In genomic region chr5:138468966-138469539, GRCh38 we compare ENCODE assay signal across 8 cellular contexts. TPM values are rescaled to one million over a fixed set of nuclear protein-coding genes. Genes with fewer than 3 reads are reported as not detected.
DNase-seq lines count a peak whose midpoint lies in the region; ATAC-seq and TF ChIP-seq lines count a peak whose summit lies in the region.

No MANE protein-coding gene starts in this region.

- H3K79me2 ChIP-seq in HCT116 (ENCODE audit: insufficient read depth, low read length) (peaks cover 31% of the 10 kb centered on the region), mammary epithelial cell (ENCODE audit: insufficient read depth, low read length) (peaks cover 35% of the 10 kb centered on the region)

- RAD21 ChIA-PET in HCT116 (lab: Charles Lee; ENCODE audit: low non-redundant PET in 1 of 2, low total read pairs in 2 of 2, uncharacterized antibody in 2 of 2, unreplicated experiment in 2 of 2) = no interaction called here

- in situ Hi-C loops in mammary epithelial cell (cut with MboI; ENCODE audit: low sequenced_read_pairs in 2 of 2) = loop anchor here (5.0 to 10.0 kb wide), 2 partner anchors 33 to 76 kb away; partner anchors contain the start of gene ETF1 (in 1 of the 2)

- H2AFZ ChIP-seq in HCT116 (ENCODE audit: low read depth, low read length, poor library complexity, severe bottlenecking) (no peak overlapping the region), mammary epithelial cell (ENCODE audit: low read depth, low read length) (no peak overlapping the region)

- intact Hi-C loops in HCT116 (cut with micrococcal nuclease) = no loop called here
- intact Hi-C loops in mammary epithelial cell (cut with micrococcal nuclease) = no loop called here

- CTCF ChIA-PET in HCT116 (lab: Charles Lee) = interaction anchor here (0.9 kb wide), 1 partner anchor 35 kb away, joined by 3 read pairs; no protein-coding TSS in a partner anchor
- CTCF ChIA-PET in mammary epithelial cell (lab: Charles Lee; ENCODE audit: low non-redundant PET) = no interaction called here

- H3K4me3 Mint-ChIP-seq in CD4-positive, CD25-positive, alpha-beta regulatory T cell = peak overlapping the region in 3 of 4 donors; percentile 8 to 99 (median 30)
- H3K4me3 Mint-ChIP-seq in neural crest cell = peak overlapping the region; percentile 90

- H3K4me1 ChIP-seq in CD4-positive, CD25-positive, alpha-beta regulatory T cell (ENCODE audit: control insufficient read depth, insufficient read depth, low read length, poor library complexity, severe bottlenecking) = peaks cover 28% of the 10 kb centered on the region
- H3K4me1 ChIP-seq in HCT116 (ENCODE audit: control insufficient read depth in 1 of 2, insufficient read depth in 2 of 2, low read length in 2 of 2) (peaks cover 0 to 22% of the 10 kb centered on the region in 2 experiments; a peak in 3 of 4 replicates), mammary epithelial cell (ENCODE audit: insufficient read depth, low read length) (peaks cover 35% of the 10 kb centered on the region)

- POLR2A ChIA-PET in HCT116 (lab: Charles Lee) = interaction anchor here (1.3 to 2.0 kb wide), 2 partner anchors 18 to 35 kb away, joined by 7 read pairs; no protein-coding TSS in a partner anchor

- H3K9me2 ChIP-seq in HCT116 (ENCODE audit: insufficient read depth) = no peaks in the 10 kb centered on the region

- dilution Hi-C loops in mammary epithelial cell (cut with HindIII; ENCODE audit: low sequenced_read_pairs) = no loop called here

- 52% methylated on average over 8 of the region's 8 CpGs for WGBS in mammary epithelial cell (ENCODE audit: low coverage, missing lambda C conversion rate)

- TF ChIP-seq CTCF in HCT116 (IDR thresholded peaks at IDR 0.05 in 2 of 3, conservative IDR thresholded peaks at IDR 0.05 in 1 of 3; ENCODE audit: borderline replicate concordance in 1 of 3, insufficient read depth in 1 of 3, low read depth in 2 of 3, low read length in 2 of 3) = no peak
- no peak for TF ChIP-seq CTCF in mammary epithelial cell (conservative IDR thresholded peaks at IDR 0.05 in 1 of 2, IDR thresholded peaks at IDR 0.05 in 1 of 2; ENCODE audit: extremely low read depth in 1 of 2, insufficient read depth in 1 of 2, low read depth in 1 of 2, low read length in 2 of 2)
- no peak for TF ChIP-seq CTCF in neural crest cell (conservative IDR thresholded peaks at IDR 0.05)

- H3K27ac ChIP-seq in CD4-positive, CD25-positive, alpha-beta regulatory T cell (ENCODE audit: insufficient read depth, low read length, poor library complexity, severe bottlenecking) = no peak overlapping the region
- H3K27ac ChIP-seq in HCT116 (ENCODE audit: low read depth, low read length) (no peak overlapping the region), mammary epithelial cell (ENCODE audit: insufficient read depth, low read depth, low read length) (no peak overlapping the region)

- H3K4me1 Mint-ChIP-seq in CD4-positive, CD25-positive, alpha-beta regulatory T cell = peaks cover 4 to 27% (median 22%) of the 10 kb centered on the region in 4 donors
- peaks cover 26% of the 10 kb centered on the region for H3K4me1 Mint-ChIP-seq in neural crest cell

- no peak for TF ChIP-seq POLR2A in HCT116 (IDR thresholded peaks at IDR 0.05; ENCODE audit: borderline replicate concordance, extremely low read depth, insufficient read depth, insufficient read length)

- H3K27ac Mint-ChIP-seq in CD4-positive, CD25-positive, alpha-beta regulatory T cell = no peak overlapping the region
- no peak overlapping the region for H3K27ac Mint-ChIP-seq in neural crest cell (ENCODE audit: unreplicated experiment)

- no peak for TF ChIP-seq RAD21 in HCT116 (IDR thresholded peaks at IDR 0.05; ENCODE audit: low read depth)

- H4K20me1 ChIP-seq in HCT116 (ENCODE audit: insufficient read depth) (no peaks in the 10 kb centered on the region; the same call in 1 of the 2 replicates), mammary epithelial cell (ENCODE audit: insufficient read depth, low read length) (peaks cover 12% of the 10 kb centered on the region)

- no peak overlapping the region for H3K4me3 ChIP-seq in CD4-positive, CD25-positive, alpha-beta regulatory T cell (ENCODE audit: low read depth, low read length)
- H3K4me3 ChIP-seq in HCT116 (replicated peaks in 1 of 2; ENCODE audit: low read depth in 1 of 2, low read length in 2 of 2) (no peak overlapping the region), mammary epithelial cell (replicated peaks in 1 of 3; ENCODE audit: insufficient read depth in 1 of 3, low read depth in 2 of 3, low read length in 3 of 3) (peak overlapping the region in 1 of 3 experiments; percentile 83)

- DNase-seq in CD4-positive, CD25-positive, alpha-beta regulatory T cell = no peak
- DNase-seq in HCT116 (ENCODE audit: low read depth, low spot score) = peak; percentile 78
- no peak for DNase-seq in mammary epithelial cell
- no peak for DNase-seq in neural crest cell (ENCODE audit: low read depth, low spot score)
- DNase-seq in NCI-H774 (lab: John Stamatoyannopoulos, UW) = no peak
- DNase-seq in NCI-H69 (lab: John Stamatoyannopoulos, UW) = no peak

- no TSS peak for BruUV-seq in HCT116 (replicated peaks; lab: Mats Ljungman, UMichigan)
- no TSS peak for BruUV-seq in mammary epithelial cell (replicated peaks; lab: Mats Ljungman, UMichigan)

- no peak for ATAC-seq in CD4-positive, CD25-positive, alpha-beta regulatory T cell (ENCODE audit: low read depth in 2 of 2)
- ATAC-seq in HCT116 (no peak), GM18868 (IDR thresholded peaks at IDR 0.05; ENCODE audit: unreplicated experiment) (no peak), HG03196 (IDR thresholded peaks at IDR 0.05; ENCODE audit: unreplicated experiment) (no peak)

- peaks cover 7% of the 10 kb centered on the region for H3K36me3 ChIP-seq in CD4-positive, CD25-positive, alpha-beta regulatory T cell (ENCODE audit: control insufficient read depth, insufficient read depth, low read length)
- H3K36me3 ChIP-seq in HCT116 (ENCODE audit: control insufficient read depth in 1 of 2, insufficient read depth in 2 of 2, low read length in 2 of 2) (peaks cover 4 to 22% of the 10 kb centered on the region in 2 experiments), mammary epithelial cell (ENCODE audit: insufficient read depth, low read length) (peaks cover 3% of the 10 kb centered on the region)

- H3K4me2 ChIP-seq in HCT116 (ENCODE audit: low read length) (no peak overlapping the region), mammary epithelial cell (ENCODE audit: insufficient read depth, low read depth, low read length) (peak overlapping the region; percentile 97)

- H3K9ac ChIP-seq in HCT116 (ENCODE audit: low read length) (no peak overlapping the region), mammary epithelial cell (ENCODE audit: insufficient read depth, low read length) (no peak overlapping the region)

- no peaks in the 10 kb centered on the region for H3K27me3 ChIP-seq in CD4-positive, CD25-positive, alpha-beta regulatory T cell (ENCODE audit: control insufficient read depth, insufficient read depth, low read length)
- H3K27me3 ChIP-seq in HCT116 (ENCODE audit: insufficient read depth, low read length) (no peaks in the 10 kb centered on the region), mammary epithelial cell (ENCODE audit: insufficient read depth, low read length) (no peaks in the 10 kb centered on the region)

- H3K27me3 Mint-ChIP-seq in CD4-positive, CD25-positive, alpha-beta regulatory T cell = peaks cover 3% of the 10 kb centered on the region
- H3K27me3 Mint-ChIP-seq in neural crest cell (ENCODE audit: low read depth) = peaks cover 14% of the 10 kb centered on the region

- no peaks in the 10 kb centered on the region for H3K9me3 ChIP-seq in CD4-positive, CD25-positive, alpha-beta regulatory T cell (ENCODE audit: control insufficient read depth in 2 of 2, low read length in 2 of 2)
- H3K9me3 ChIP-seq in HCT116 (ENCODE audit: control insufficient read depth in 1 of 2, insufficient read depth in 1 of 2, low read depth in 1 of 2, low read length in 2 of 2) (no peaks in the 10 kb centered on the region), mammary epithelial cell (replicated peaks; ENCODE audit: insufficient read depth, low read length) (no peaks in the 10 kb centered on the region)

- peaks cover 0 to 3% (median 0%) of the 10 kb centered on the region in 7 donors for H3K9me3 Mint-ChIP-seq in CD4-positive, CD25-positive, alpha-beta regulatory T cell
- H3K9me3 Mint-ChIP-seq in neural crest cell = no peaks in the 10 kb centered on the region

- peaks cover 13% of the 10 kb centered on the region for H3K36me3 Mint-ChIP-seq in CD4-positive, CD25-positive, alpha-beta regulatory T cell
- H3K36me3 Mint-ChIP-seq in neural crest cell (ENCODE audit: low read depth) = peaks cover 20% of the 10 kb centered on the region

TF ChIP-seq in HCT116, 20 proteins besides CTCF, POLR2A, EP300 and RAD21:
- TF ChIP-seq POLR2AphosphoS5 (IDR thresholded peaks at IDR 0.05; ENCODE audit: low read depth, low read length) (0 out of 2 replicates have a peak, but pooled peaks have one; percentile 25), ZNF274 (IDR thresholded peaks at IDR 0.05; ENCODE audit: low read depth, low read length) (no peak)

RNA-seq across cellular contexts. Expression of gene EGR1, which starts 3.8 kb away (rescaled TPM):
- 19.0 TPM for total RNA-seq in CD4-positive, CD25-positive, alpha-beta regulatory T cell
- polyA plus RNA-seq in CD4-positive, CD25-positive, alpha-beta regulatory T cell = 1 to 10 TPM in 2 of 4 donors, under 1 TPM in 2; 0.38 to 1.1 (median 0.84) TPM
- total RNA-seq in HCT116 (2021; ENCODE audit: unreplicated experiment) (173 TPM), mammary epithelial cell (100 to 1,000 TPM in 1 of 2 donors, 10 to 100 TPM in 1; 12.7 to 159 TPM), neural crest cell (21.5 and 26.5 TPM in 2 replicates)
- polyA plus RNA-seq in HCT116 (2012) = 403 and 469 TPM in 2 replicates
- 10.6 TPM for polyA plus RNA-seq in mammary epithelial cell
- 63.3 TPM for polyA minus RNA-seq in mammary epithelial cell

RNA-seq across cellular contexts. Expression of gene REEP2, which starts 30.2 kb away (rescaled TPM):
- total RNA-seq in CD4-positive, CD25-positive, alpha-beta regulatory T cell = not detected
- under 1 TPM in 2 of 4 donors, not detected in 2; 0.21 to 0.52 TPM for polyA plus RNA-seq in CD4-positive, CD25-positive, alpha-beta regulatory T cell
- total RNA-seq in HCT116 (2021; ENCODE audit: unreplicated experiment) (4.9 TPM), mammary epithelial cell (10 to 100 TPM; 14.5 to 26.5 TPM), neural crest cell (55.1 and 59.2 TPM in 2 replicates)
- 4.7 and 5.0 TPM in 2 replicates for polyA plus RNA-seq in HCT116 (2012)
- 3.6 TPM for polyA plus RNA-seq in mammary epithelial cell
- 70.6 TPM for polyA minus RNA-seq in mammary epithelial cell
